In the genomic region with DNA sequence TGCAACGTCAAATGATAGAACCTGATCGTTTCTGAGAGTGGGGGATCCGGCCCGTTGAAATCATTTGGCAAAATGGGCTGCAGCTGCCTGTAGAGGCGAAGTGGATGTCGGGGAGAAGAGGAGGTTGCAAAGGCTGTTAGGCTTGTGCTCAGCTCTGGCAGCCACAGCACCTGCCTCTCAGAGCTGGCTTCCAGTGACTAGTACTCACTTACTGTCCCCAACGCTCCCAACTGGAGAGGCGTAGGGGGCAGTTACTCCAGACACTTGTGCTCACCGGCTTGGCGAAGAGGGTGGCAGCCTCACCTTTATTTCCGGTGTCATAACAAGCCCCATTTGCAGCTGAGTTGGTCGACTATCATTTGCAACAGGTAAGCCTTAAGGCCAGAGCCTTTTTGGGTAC, we compare ENCODE assay signal across 18 cellular contexts. TPM values are rescaled to one million over a fixed set of nuclear protein-coding genes. Genes with fewer than 3 reads are reported as not detected.
DNase-seq lines count a peak whose midpoint lies in the region; ATAC-seq and TF ChIP-seq lines count a peak whose summit lies in the region.
"Had no signal": no experiment of that assay in that cellular context is flagged by ENCODE, and none has a peak within 500 bp of the region (broad histone marks: within the 10 kb centered on the region; RNA-seq: fewer than 3 reads in every experiment).

No MANE protein-coding gene starts in this region.

- H3K4me1 Mint-ChIP-seq in activated CD4-positive, alpha-beta T cell treated with anti-CD3 and anti-CD28 coated beads, Interleukin-2, amount 10 ng/mL, durations not matched to agents 24 days and 14 days = peaks cover 74% of the 10 kb centered on the region
- H3K4me1 Mint-ChIP-seq in activated CD8-positive, alpha-beta T cell treated with anti-CD3 and anti-CD28 coated beads for 36 hours (ENCODE audit: low read depth) = peaks cover 90% of the 10 kb centered on the region
- peaks cover 65 to 99% (median 80%) of the 10 kb centered on the region in 3 donors for H3K4me1 Mint-ChIP-seq in naive B cell

- H3K36me3 Mint-ChIP-seq in activated CD4-positive, alpha-beta T cell treated with anti-CD3 and anti-CD28 coated beads, Interleukin-2, amount 10 ng/mL, durations not matched to agents 24 days and 14 days (ENCODE audit: low read depth) = peaks cover 41% of the 10 kb centered on the region
- peaks cover 28% of the 10 kb centered on the region for H3K36me3 Mint-ChIP-seq in activated CD8-positive, alpha-beta T cell treated with anti-CD3 and anti-CD28 coated beads for 36 hours (ENCODE audit: low read depth)
- H3K36me3 Mint-ChIP-seq in naive B cell = peaks cover 4 to 28% of the 10 kb centered on the region in 2 donors

- POLR2A ChIA-PET in activated CD8-positive, alpha-beta T cell treated with anti-CD3 and anti-CD28 coated beads for 36 hours (lab: Charles Lee) = interaction anchor here (0.8 to 2.4 kb wide), 7 partner anchors 9 to 209 kb away, joined by 3 to 11 read pairs (median 4); no protein-coding TSS in a partner anchor

- H3K27ac Mint-ChIP-seq in activated CD4-positive, alpha-beta T cell treated with anti-CD3 and anti-CD28 coated beads, Interleukin-2, amount 10 ng/mL, durations not matched to agents 24 days and 14 days = peak overlapping the region; percentile 31
- peak overlapping the region; percentile 87 for H3K27ac Mint-ChIP-seq in activated CD8-positive, alpha-beta T cell treated with anti-CD3 and anti-CD28 coated beads for 36 hours
- peak overlapping the region; percentile 58 to 98 (median 82) for H3K27ac Mint-ChIP-seq in naive B cell

- TF ChIP-seq CTCF in activated CD8-positive, alpha-beta T cell treated with anti-CD3 and anti-CD28 coated beads for 36 hours (IDR thresholded peaks at IDR 0.05) = no peak
- no peak for TF ChIP-seq CTCF in omental fat pad (IDR thresholded peaks at IDR 0.05)

- DNase-seq in activated CD4-positive, alpha-beta T cell treated with anti-CD3 and anti-CD28 coated beads, Interleukin-2, amount 10 ng/mL, durations not matched to agents 24 days and 14 days = no peak
- no peak for DNase-seq in activated CD4-positive, alpha-beta T cell treated with anti-CD3 and anti-CD28 coated beads, Interleukin-2, amount 50 U/mL, for 48 hours
- DNase-seq in DMS79 treated with DMSO at 0.1 percent for 48 hours (lab: John Stamatoyannopoulos, UW) (peak; percentile 90), naive B cell (no peak), mesenteric fat pad (ENCODE audit: low spot score) (no peak), omental fat pad (ENCODE audit: low spot score) (no peak), left cardiac atrium (no peak)
- no peak for DNase-seq in activated CD8-positive, alpha-beta T cell treated with anti-CD3 and anti-CD28 coated beads for 36 hours
- DNase-seq: activated CD4-positive, CD25-positive, alpha-beta regulatory T cell treated with anti-CD3 and anti-CD28 coated beads, Interleukin-2, amount 50 U/mL, for 72 hours; COR-L47; effector CD8-positive, alpha-beta T cell; H9; MG63; mucosa of descending colon; NCI-H2029; NCI-H748 treated with DMSO at 0.1 percent for 48 hours; SW 1271; uterus had no signal

- H3K4me3 Mint-ChIP-seq in activated CD4-positive, alpha-beta T cell treated with anti-CD3 and anti-CD28 coated beads, Interleukin-2, amount 10 ng/mL, durations not matched to agents 24 days and 14 days = peak overlapping the region; percentile 17
- peak overlapping the region; percentile 60 for H3K4me3 Mint-ChIP-seq in activated CD8-positive, alpha-beta T cell treated with anti-CD3 and anti-CD28 coated beads for 36 hours
- H3K4me3 Mint-ChIP-seq in naive B cell = peak overlapping the region in 5 of 8 donors; percentile 16 to 73 (median 46)
- H3K4me3 Mint-ChIP-seq: H9 had no signal

- ATAC-seq in activated CD8-positive, alpha-beta T cell treated with anti-CD3 and anti-CD28 coated beads for 36 hours = no peak
- ATAC-seq in naive B cell (ENCODE audit: low read depth in 2 of 2) (no peak), omental fat pad (ENCODE audit: low FRiP score) (no peak), left cardiac atrium (no peak)
- ATAC-seq: mucosa of descending colon had no signal

- no peaks in the 10 kb centered on the region for H3K9me3 Mint-ChIP-seq in activated CD4-positive, alpha-beta T cell treated with anti-CD3 and anti-CD28 coated beads, Interleukin-2, amount 10 ng/mL, durations not matched to agents 24 days and 14 days
- no peaks in the 10 kb centered on the region for H3K9me3 Mint-ChIP-seq in activated CD8-positive, alpha-beta T cell treated with anti-CD3 and anti-CD28 coated beads for 36 hours
- H3K9me3 Mint-ChIP-seq in naive B cell = no peaks in the 10 kb centered on the region
- H3K9me3 Mint-ChIP-seq: H9 had no signal

- intact Hi-C loops in activated CD4-positive, alpha-beta T cell treated with anti-CD3 and anti-CD28 coated beads, Interleukin-2, amount 10 ng/mL, durations not matched to agents 24 days and 14 days (cut with micrococcal nuclease) = loop anchor here (2.0 kb wide), 1 partner anchor 14 kb away; no protein-coding TSS in a partner anchor
- intact Hi-C loops in activated CD8-positive, alpha-beta T cell treated with anti-CD3 and anti-CD28 coated beads for 36 hours (cut with micrococcal nuclease) = no loop called here
- intact Hi-C loops in left cardiac atrium (cut with DNase I) = no loop called here

- CTCF ChIA-PET in activated CD8-positive, alpha-beta T cell treated with anti-CD3 and anti-CD28 coated beads for 36 hours (lab: Charles Lee) = interaction anchor here (0.9 to 2.3 kb wide), 14 partner anchors 11 to 304 kb away, joined by 3 to 9 read pairs (median 3); no protein-coding TSS in a partner anchor

- H3K27me3 Mint-ChIP-seq in activated CD4-positive, alpha-beta T cell treated with anti-CD3 and anti-CD28 coated beads, Interleukin-2, amount 10 ng/mL, durations not matched to agents 24 days and 14 days = no peaks in the 10 kb centered on the region
- H3K27me3 Mint-ChIP-seq in activated CD8-positive, alpha-beta T cell treated with anti-CD3 and anti-CD28 coated beads for 36 hours = no peaks in the 10 kb centered on the region
- H3K27me3 Mint-ChIP-seq in naive B cell = no peaks in the 10 kb centered on the region

RNA-seq across cellular contexts. Expression of gene NCK2, which starts 37.9 kb away (rescaled TPM):
- 85.8 and 86.2 TPM in 2 replicates for total RNA-seq in activated CD4-positive, alpha-beta T cell treated with anti-CD3 and anti-CD28 coated beads, Interleukin-2, amount 10 ng/mL, durations not matched to agents 24 days and 14 days
- total RNA-seq in activated CD8-positive, alpha-beta T cell treated with anti-CD3 and anti-CD28 coated beads for 36 hours = 10 to 100 TPM; 68.3 to 69.7 TPM
- polyA plus RNA-seq in naive B cell (ENCODE audit: low read depth in 6 of 6) = 100 to 1,000 TPM in 1 of 6 donors, 10 to 100 TPM in 5; 70.7 to 108 (median 76.7) TPM
- total RNA-seq in mesenteric fat pad = 39.7 TPM
- 10 to 100 TPM; 32.6 to 43.7 (median 38.7) TPM for total RNA-seq in omental fat pad
- 10 to 100 TPM; 30.7 to 36.5 TPM for total RNA-seq in left cardiac atrium

Comparison
In these comparisons a context has a peak if more than half of its experiments do, and no peak if none do; other contexts are left out.
1. H3K27ac Mint-ChIP-seq: peak in every context shown above with its lines; median percentile 87 in activated CD8-positive, alpha-beta T cell treated with anti-CD3 and anti-CD28 coated beads for 36 hours; 82 in naive B cell; 31 in activated CD4-positive, alpha-beta T cell treated with anti-CD3 and anti-CD28 coated beads, Interleukin-2, amount 10 ng/mL, durations not matched to agents 24 days and 14 days.